Comparison of ENCODE assay signal across 1 cellular context in genomic region chr6:32983964-32984638, GRCh38.
TF ChIP-seq lines count a peak whose summit lies in the region.

No MANE protein-coding gene starts in this region.

TF ChIP-seq in endothelial cell of umbilical vein, 7 proteins besides CTCF, POLR2A, EP300 and RAD21:
- TF ChIP-seq, protein P1, sequence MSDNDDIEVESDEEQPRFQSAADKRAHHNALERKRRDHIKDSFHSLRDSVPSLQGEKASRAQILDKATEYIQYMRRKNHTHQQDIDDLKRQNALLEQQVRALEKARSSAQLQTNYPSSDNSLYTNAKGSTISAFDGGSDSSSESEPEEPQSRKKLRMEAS (IDR thresholded peaks at IDR 0.05; ENCODE audit: insufficient read depth, insufficient read length): no peak
- TF ChIP-seq FOS (IDR thresholded peaks at IDR 0.05; ENCODE audit: borderline replicate concordance, insufficient read depth, low read length) (no peak), GATA2 (IDR thresholded peaks at IDR 0.05; ENCODE audit: insufficient read depth, insufficient read length, low read depth, low read length) (no peak), POLR2AphosphoS5 (IDR thresholded peaks at IDR 0.05; ENCODE audit: insufficient read depth, low read depth, low read length) (no peak), JUN (IDR thresholded peaks at IDR 0.05; ENCODE audit: borderline replicate concordance, insufficient read depth, insufficient read length, low read depth) (no peak), MYC (IDR thresholded peaks at IDR 0.05; ENCODE audit: low read depth, low read length) (no peak), EZH2 (IDR thresholded peaks at IDR 0.05; ENCODE audit: borderline replicate concordance, low read depth, low read length, severe bottlenecking) (no peak)
